In genomic region chr3:12840591-12841084, GRCh38 we compare ENCODE assay signal across 8 cellular contexts. TPM values are rescaled to one million over a fixed set of nuclear protein-coding genes. Genes with fewer than 3 reads are reported as not detected.
DNase-seq lines count a peak whose midpoint lies in the region; ATAC-seq and TF ChIP-seq lines count a peak whose summit lies in the region.

No MANE protein-coding gene starts in this region.

- peak overlapping the region; percentile 94 for H3K4me3 Mint-ChIP-seq in stimulated activated effector memory CD8-positive, alpha-beta T cell treated with anti-CD3 and anti-CD28 coated beads, Interleukin-12 subunit alpha, Interleukin-12 subunit beta, amount 100 ng/mL, for 72 hours

- peaks cover 56% of the 10 kb centered on the region for H3K4me1 Mint-ChIP-seq in stimulated activated effector memory CD8-positive, alpha-beta T cell treated with anti-CD3 and anti-CD28 coated beads, Interleukin-12 subunit alpha, Interleukin-12 subunit beta, amount 100 ng/mL, for 72 hours

- H3K27me3 ChIP-seq in right atrium auricular region: no peaks in the 10 kb centered on the region

- H3K27ac ChIP-seq in 22Rv1 (peak overlapping the region; percentile 86), right atrium auricular region (peak overlapping the region; percentile 94 to 97)

- in situ Hi-C loops in KBM-7 (cut with MboI; ENCODE audit: low pct_unique_long_range_greater_than_20kb, low sequenced_read_pairs): no loop called here

- H3K9me3 ChIP-seq in right atrium auricular region: no peaks in the 10 kb centered on the region

- H3K9me3 Mint-ChIP-seq in stimulated activated effector memory CD8-positive, alpha-beta T cell treated with anti-CD3 and anti-CD28 coated beads, Interleukin-12 subunit alpha, Interleukin-12 subunit beta, amount 100 ng/mL, for 72 hours: no peaks in the 10 kb centered on the region

- peak overlapping the region; percentile 100 for H3K27ac Mint-ChIP-seq in stimulated activated effector memory CD8-positive, alpha-beta T cell treated with anti-CD3 and anti-CD28 coated beads, Interleukin-12 subunit alpha, Interleukin-12 subunit beta, amount 100 ng/mL, for 72 hours

- peaks cover 0 to 35% of the 10 kb centered on the region in 2 donors for H3K4me1 ChIP-seq in right atrium auricular region

- H3K36me3 Mint-ChIP-seq in stimulated activated effector memory CD8-positive, alpha-beta T cell treated with anti-CD3 and anti-CD28 coated beads, Interleukin-12 subunit alpha, Interleukin-12 subunit beta, amount 100 ng/mL, for 72 hours: peaks cover 62% of the 10 kb centered on the region

- peak; percentile 1 for ATAC-seq in GM21529 (IDR thresholded peaks at IDR 0.05; ENCODE audit: unreplicated experiment)
- ATAC-seq in stimulated activated effector memory CD8-positive, alpha-beta T cell treated with anti-CD3 and anti-CD28 coated beads, Interleukin-12 subunit alpha, Interleukin-12 subunit beta, amount 100 ng/mL, for 72 hours: no peak

- TF ChIP-seq CTCF in 22Rv1 (IDR thresholded peaks at IDR 0.05) (no peak), WI38 (IDR thresholded peaks at IDR 0.05; ENCODE audit: low read depth, low read length) (no peak), right atrium auricular region (IDR thresholded peaks at IDR 0.05) (no peak)

- DNase-seq in right atrium auricular region (ENCODE audit: low spot score) (no peak), KBM-7 (no peak), T-helper 9 cell (no peak)
- no peak for DNase-seq in stimulated activated effector memory CD8-positive, alpha-beta T cell treated with anti-CD3 and anti-CD28 coated beads, Interleukin-12 subunit alpha, Interleukin-12 subunit beta, amount 100 ng/mL, for 72 hours (ENCODE audit: low spot score in 2 of 2)
- DNase-seq in activated CD4-positive, CD25-positive, alpha-beta regulatory T cell (lab: John Stamatoyannopoulos, UW): no peak

- H3K4me3 ChIP-seq in WI38 (ENCODE audit: low read depth, low read length): peak overlapping the region; percentile 96
- H3K4me3 ChIP-seq in right atrium auricular region: peak overlapping the region; percentile 90 to 92

- peaks cover 44% of the 10 kb centered on the region for H3K36me3 ChIP-seq in right atrium auricular region

RNA-seq across cellular contexts. Expression of gene RPL32, which starts 0.7 kb away (rescaled TPM):
- 100 to 1,000 TPM; 626 to 829 TPM for total RNA-seq in right atrium auricular region

RNA-seq across cellular contexts. Expression of gene CAND2, which starts 44.2 kb away (rescaled TPM):
- 10 to 100 TPM; 45.2 to 77.4 TPM for total RNA-seq in right atrium auricular region
